ENCODE assay signal across 11 cellular contexts in the genomic region with DNA sequence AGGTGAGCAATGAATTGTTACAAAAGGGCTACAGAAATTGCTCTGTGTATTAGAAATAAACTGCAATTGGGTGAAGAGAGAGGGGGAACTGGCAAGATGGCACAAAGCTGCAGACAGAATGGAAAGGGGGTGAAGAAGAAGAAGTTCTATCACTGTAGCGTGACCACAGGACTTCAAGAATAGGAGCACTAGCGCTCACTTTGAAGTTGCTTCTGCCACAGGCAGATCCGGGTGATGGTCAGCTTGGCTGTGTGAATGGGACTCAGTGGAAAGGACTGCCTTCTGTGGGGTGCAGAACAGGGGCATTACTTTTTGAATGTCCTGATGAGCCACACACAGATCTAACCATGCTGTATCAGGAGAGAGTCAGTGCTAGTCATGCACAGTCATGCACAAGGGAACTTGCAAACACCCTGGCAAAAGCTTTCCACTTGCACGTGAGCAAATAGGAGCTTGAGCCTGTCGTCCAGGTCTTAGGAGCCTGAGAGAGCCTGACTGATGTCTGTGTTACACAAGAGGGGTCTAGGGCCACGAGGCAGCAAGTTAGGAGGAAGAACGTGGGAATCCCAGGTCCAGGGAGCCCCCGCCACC. TPM values are rescaled to one million over a fixed set of nuclear protein-coding genes. Genes with fewer than 3 reads are reported as not detected.
A peak's percentile ranks its signal among the peaks of the same experiment; 100 is the strongest.
DNase-seq lines count a peak whose midpoint lies in the region; ATAC-seq, FAIRE-seq and TF ChIP-seq lines count a peak whose summit lies in the region.
"Had no signal": no experiment of that assay in that cellular context is flagged by ENCODE, and none has a peak within 500 bp of the region (broad histone marks: within the 10 kb centered on the region; RNA-seq: fewer than 3 reads in every experiment).

No MANE protein-coding gene starts in this region.

- no peak overlapping the region for H2AFZ ChIP-seq in DND-41 (ENCODE audit: low read depth, low read length)
- no peak overlapping the region for H2AFZ ChIP-seq in IMR-90 (replicated peaks; ENCODE audit: low read length, poor library complexity)

- H3K23ac ChIP-seq in IMR-90 (ENCODE audit: low read depth, low read length): no peak overlapping the region

- intact Hi-C loops in IMR-90 (cut with micrococcal nuclease): loop anchor here (5.0 to 10.0 kb wide), 2 partner anchors 178 to 295 kb away; no protein-coding TSS in a partner anchor
- intact Hi-C loops in mucosa of descending colon (cut with DNase I, micrococcal nuclease): no loop called here
- intact Hi-C loops in dorsolateral prefrontal cortex (cut with DNase I): loop anchor here (10.0 kb wide), 2 partner anchors 218 to 338 kb away; a partner anchor contains a TSS
- intact Hi-C loops in activated naive CD4-positive, alpha-beta T cell treated with anti-CD3 and anti-CD28 coated beads for 36 hours (cut with micrococcal nuclease): loop anchor here (1.0 to 5.0 kb wide), 8 partner anchors 50 to 293 kb away; a partner anchor contains a TSS
- intact Hi-C loops in pancreas (cut with DNase I): loop anchor here in 1 of 3 donors (10.0 kb wide), 1 partner anchor 298 kb away; no protein-coding TSS in a partner anchor

- no peak overlapping the region for H3K18ac ChIP-seq in IMR-90 (ENCODE audit: low read depth, low read length)

- no peaks in the 10 kb centered on the region for H3K27me3 Mint-ChIP-seq in activated CD8-positive, alpha-beta T cell treated with anti-CD3 and anti-CD28 coated beads, Interleukin-2, amount 10 ng/mL, durations not matched to agents 7 days and 5 days (ENCODE audit: low read depth)
- H3K27me3 Mint-ChIP-seq in activated naive CD4-positive, alpha-beta T cell treated with anti-CD3 and anti-CD28 coated beads for 36 hours (ENCODE audit: low read depth): peaks cover 4% of the 10 kb centered on the region

- H3K79me1 ChIP-seq in IMR-90 (ENCODE audit: low read depth in 1 of 2, low read length in 2 of 2): no peaks in the 10 kb centered on the region

- no peak overlapping the region for H2BK5ac ChIP-seq in IMR-90 (ENCODE audit: low read depth, low read length, poor library complexity, severe bottlenecking)

- no peak for TF ChIP-seq POLR2A in IMR-90 (IDR thresholded peaks at IDR 0.05; ENCODE audit: low read depth, low read length)

- no peak overlapping the region for H2AK9ac ChIP-seq in IMR-90 (replicated peaks; ENCODE audit: low read depth, low read length, poor library complexity)

- 66% methylated on average over 7 of the region's 8 CpGs; no CpG with 5 or more reads in 1 of the 2 experiments for WGBS in IMR-90 (ENCODE audit: extremely low coverage in 2 of 2, insufficient read length in 1 of 2), 2 experiments
- WGBS in pancreas, 2 donors: 62 to 69% methylated on average over 8 of the region's 8 CpGs

- no peak overlapping the region for H4K5ac ChIP-seq in IMR-90 (ENCODE audit: low read depth, low read length)

- H3K9ac ChIP-seq in DND-41 (ENCODE audit: low read depth, low read length) (no peak overlapping the region), IMR-90 (ENCODE audit: low read depth, low read length) (no peak overlapping the region)

- CTCF ChIA-PET in IMR-90 (lab: Yijun Ruan, JAX): interaction anchor here (0.5 to 2.1 kb wide), 9 partner anchors 9 to 263 kb away, joined by 3 to 8 read pairs (median 3); no protein-coding TSS in a partner anchor
- CTCF ChIA-PET in activated CD8-positive, alpha-beta T cell treated with anti-CD3 and anti-CD28 coated beads, Interleukin-2, amount 10 ng/mL, durations not matched to agents 7 days and 5 days (lab: Charles Lee): interaction anchor here (0.7 to 5.7 kb wide), 67 partner anchors 9 to 356 kb away, joined by 3 to 82 read pairs (median 4); a partner anchor contains a TSS
- CTCF ChIA-PET in activated naive CD4-positive, alpha-beta T cell treated with anti-CD3 and anti-CD28 coated beads for 36 hours (lab: Charles Lee): interaction anchor here (0.6 to 3.0 kb wide), 44 partner anchors 10 to 364 kb away, joined by 3 to 33 read pairs (median 4); no protein-coding TSS in a partner anchor

- H3K79me2 ChIP-seq in DND-41 (ENCODE audit: insufficient read depth, low read length): no peaks in the 10 kb centered on the region

- no peak overlapping the region for H2BK120ac ChIP-seq in IMR-90 (ENCODE audit: low read depth, low read length)

- no peak for TF ChIP-seq RAD21 in IMR-90 (IDR thresholded peaks at IDR 0.05; ENCODE audit: low read length)

- peaks cover 47% of the 10 kb centered on the region for H3K4me1 Mint-ChIP-seq in activated CD8-positive, alpha-beta T cell treated with anti-CD3 and anti-CD28 coated beads, Interleukin-2, amount 10 ng/mL, durations not matched to agents 7 days and 5 days (ENCODE audit: low read depth)
- peaks cover 29% of the 10 kb centered on the region for H3K4me1 Mint-ChIP-seq in activated naive CD4-positive, alpha-beta T cell treated with anti-CD3 and anti-CD28 coated beads for 36 hours (ENCODE audit: low read depth)

- no peak overlapping the region for H3K56ac ChIP-seq in IMR-90 (ENCODE audit: extremely low read depth, insufficient read depth, low read length)

- ATAC-seq in DND-41 (ENCODE audit: insufficient read depth, low read depth) (peak; percentile 20; the same call in 2 of the 3 replicates), IMR-90 (ENCODE audit: low read depth) (peak; percentile 58), mucosa of descending colon (peak; percentile 21), pancreas (no peak)
- ATAC-seq in activated CD8-positive, alpha-beta T cell treated with anti-CD3 and anti-CD28 coated beads, Interleukin-2, amount 10 ng/mL, durations not matched to agents 7 days and 5 days: no peak

- H3K27ac ChIP-seq in DND-41 (ENCODE audit: low read length) (no peak overlapping the region), IMR-90 (ENCODE audit: insufficient read depth, low read length) (no peak overlapping the region), dorsolateral prefrontal cortex (no peak overlapping the region), pancreas (no peak overlapping the region)
- H3K27ac ChIP-seq: ascending aorta had no signal

- no peak overlapping the region for H3K4me2 ChIP-seq in DND-41 (ENCODE audit: insufficient read depth, low read length)
- no peak overlapping the region for H3K4me2 ChIP-seq in IMR-90 (ENCODE audit: low read depth, low read length)

- H3K27me3 ChIP-seq in DND-41 (ENCODE audit: insufficient read depth, low read length, poor library complexity): no peaks in the 10 kb centered on the region
- peaks cover 19% of the 10 kb centered on the region for H3K27me3 ChIP-seq in IMR-90 (ENCODE audit: control insufficient read depth, insufficient read depth, low read length)
- no peaks in the 10 kb centered on the region for H3K27me3 ChIP-seq in dorsolateral prefrontal cortex
- no peaks in the 10 kb centered on the region for H3K27me3 ChIP-seq in pancreas
- H3K27me3 ChIP-seq: ascending aorta had no signal

- BruUV-seq in IMR-90 (replicated peaks; lab: Mats Ljungman, UMichigan): no TSS peak

- no peak overlapping the region for H4K8ac ChIP-seq in IMR-90 (ENCODE audit: low read depth in 2 of 2, low read length in 2 of 2)

- dilution Hi-C loops in IMR-90 (cut with HindIII; ENCODE audit: low sequenced_read_pairs, unreplicated experiment): no loop called here

- H3K9me3 ChIP-seq in DND-41 (ENCODE audit: insufficient read depth, low read length, severe bottlenecking): no peaks in the 10 kb centered on the region
- H3K9me3 ChIP-seq in IMR-90 (ENCODE audit: control insufficient read depth, insufficient read depth, low read length): no peaks in the 10 kb centered on the region
- H3K9me3 ChIP-seq in mucosa of descending colon: no peaks in the 10 kb centered on the region
- no peaks in the 10 kb centered on the region for H3K9me3 ChIP-seq in pancreas
- H3K9me3 ChIP-seq: ascending aorta had no signal

- H3K4ac ChIP-seq in IMR-90 (ENCODE audit: low read depth, low read length): no peak overlapping the region

- H3K36me3 Mint-ChIP-seq in activated CD8-positive, alpha-beta T cell treated with anti-CD3 and anti-CD28 coated beads, Interleukin-2, amount 10 ng/mL, durations not matched to agents 7 days and 5 days (ENCODE audit: low read depth): no peaks in the 10 kb centered on the region
- no peaks in the 10 kb centered on the region for H3K36me3 Mint-ChIP-seq in activated naive CD4-positive, alpha-beta T cell treated with anti-CD3 and anti-CD28 coated beads for 36 hours (ENCODE audit: low read depth)

- no peak overlapping the region for H3K14ac ChIP-seq in IMR-90 (replicated peaks; ENCODE audit: low read depth, low read length)

- no peak overlapping the region for H2AK5ac ChIP-seq in IMR-90 (ENCODE audit: low read depth, low read length)

- H3K4me1 ChIP-seq in DND-41 (ENCODE audit: insufficient read depth, low read length) (no peaks in the 10 kb centered on the region), IMR-90 (ENCODE audit: control insufficient read depth, insufficient read depth, low read length) (peaks cover 1% of the 10 kb centered on the region; the same call in 1 of the 2 replicates), mucosa of descending colon (ENCODE audit: low read depth) (peaks cover 5% of the 10 kb centered on the region), pancreas (no peaks in the 10 kb centered on the region)

- in situ Hi-C loops in IMR-90 (cut with MboI; ENCODE audit: low sequenced_read_pairs): loop anchor here (10.0 kb wide), 1 partner anchor 188 kb away; no protein-coding TSS in a partner anchor
- in situ Hi-C loops in ACHN (cut with HindIII; ENCODE audit: low pct_ligation_motif_present, low pct_unique_long_range_greater_than_20kb, low sequenced_read_pairs): no loop called here

- POLR2A ChIA-PET in IMR-90 (lab: Charles Lee; ENCODE audit: unreplicated experiment): no interaction called here
- POLR2A ChIA-PET in activated CD8-positive, alpha-beta T cell treated with anti-CD3 and anti-CD28 coated beads, Interleukin-2, amount 10 ng/mL, durations not matched to agents 7 days and 5 days (lab: Charles Lee): interaction anchor here (0.8 kb wide), 1 partner anchor 36 kb away, joined by 3 read pairs; no protein-coding TSS in a partner anchor

- no peak for DNase-seq in DND-41
- peak; percentile 54 for DNase-seq in IMR-90
- no peak for DNase-seq in activated CD8-positive, alpha-beta T cell treated with anti-CD3 and anti-CD28 coated beads, Interleukin-2, amount 10 ng/mL, durations not matched to agents 7 days and 5 days
- no peak for DNase-seq in mucosa of descending colon
- DNase-seq in dorsolateral prefrontal cortex: no peak
- DNase-seq in activated naive CD4-positive, alpha-beta T cell treated with anti-CD3 and anti-CD28 coated beads for 36 hours: no peak
- DNase-seq in pancreas: no peak
- no peak for DNase-seq in ACHN
- DNase-seq: DMS79 had no signal

- no peaks in the 10 kb centered on the region for H3K36me3 ChIP-seq in DND-41 (ENCODE audit: insufficient read depth, low read length)
- H3K36me3 ChIP-seq in IMR-90 (ENCODE audit: control insufficient read depth, insufficient read depth, low read length): no peaks in the 10 kb centered on the region
- no peaks in the 10 kb centered on the region for H3K36me3 ChIP-seq in mucosa of descending colon (ENCODE audit: low read depth)
- no peaks in the 10 kb centered on the region for H3K36me3 ChIP-seq in pancreas
- H3K36me3 ChIP-seq: ascending aorta had no signal

- H2BK20ac ChIP-seq in IMR-90 (ENCODE audit: low read depth, low read length): no peak overlapping the region

- no peak for FAIRE-seq in pancreas (lab: Jason Lieb, UNC)

- H4K91ac ChIP-seq in IMR-90 (ENCODE audit: insufficient read depth, low read depth, low read length): no peak overlapping the region

- H3K4me3 ChIP-seq in DND-41 (ENCODE audit: low read depth in 1 of 2, low read length in 2 of 2): no peak overlapping the region
- H3K4me3 ChIP-seq in IMR-90 (ENCODE audit: insufficient read depth, low read depth, low read length): no peak overlapping the region
- no peak overlapping the region for H3K4me3 ChIP-seq in mucosa of descending colon
- peak overlapping the region in 3 of 59 donors; percentile 4 to 23 (median 8) for H3K4me3 ChIP-seq in dorsolateral prefrontal cortex
- H3K4me3 ChIP-seq in pancreas: no peak overlapping the region
- H3K4me3 ChIP-seq: ascending aorta had no signal

- peak overlapping the region; percentile 48 for H3K27ac Mint-ChIP-seq in activated CD8-positive, alpha-beta T cell treated with anti-CD3 and anti-CD28 coated beads, Interleukin-2, amount 10 ng/mL, durations not matched to agents 7 days and 5 days
- H3K27ac Mint-ChIP-seq in activated naive CD4-positive, alpha-beta T cell treated with anti-CD3 and anti-CD28 coated beads for 36 hours: no peak overlapping the region

- no peak overlapping the region for H2BK15ac ChIP-seq in IMR-90 (ENCODE audit: low read depth, low read length)

- no peak for TF ChIP-seq CTCF in DND-41 (IDR thresholded peaks at IDR 0.05; ENCODE audit: borderline replicate concordance, extremely low read depth, low read length, poor library complexity, severe bottlenecking)
- TF ChIP-seq CTCF in IMR-90 (conservative IDR thresholded peaks at IDR 0.05; ENCODE audit: low read depth, low read length): no peak
- TF ChIP-seq CTCF in mucosa of descending colon (IDR thresholded peaks at IDR 0.05): no peak
- TF ChIP-seq CTCF in dorsolateral prefrontal cortex (IDR thresholded peaks at IDR 0.05 in 54 of 56, conservative IDR thresholded peaks at IDR 0.05 in 2 of 56; ENCODE audit: low read depth in 1 of 56, partially characterized antibody in 56 of 56): peak in 12 of 56 donors; percentile 5 to 46 (median 22)
- TF ChIP-seq CTCF in pancreas (IDR thresholded peaks at IDR 0.05): no peak

- H3K9me1 ChIP-seq in IMR-90 (ENCODE audit: insufficient read depth, low read length): peaks cover 3% of the 10 kb centered on the region; the same call in 1 of the 2 replicates

- no peaks in the 10 kb centered on the region for H4K20me1 ChIP-seq in DND-41 (ENCODE audit: insufficient read depth, low read length)
- no peaks in the 10 kb centered on the region for H4K20me1 ChIP-seq in IMR-90 (ENCODE audit: insufficient read depth, low read length)

- no peaks in the 10 kb centered on the region for H3K9me3 Mint-ChIP-seq in activated CD8-positive, alpha-beta T cell treated with anti-CD3 and anti-CD28 coated beads, Interleukin-2, amount 10 ng/mL, durations not matched to agents 7 days and 5 days (ENCODE audit: insufficient read depth)
- no peaks in the 10 kb centered on the region for H3K9me3 Mint-ChIP-seq in activated naive CD4-positive, alpha-beta T cell treated with anti-CD3 and anti-CD28 coated beads for 36 hours

- no peak overlapping the region for H3K4me3 Mint-ChIP-seq in activated CD8-positive, alpha-beta T cell treated with anti-CD3 and anti-CD28 coated beads, Interleukin-2, amount 10 ng/mL, durations not matched to agents 7 days and 5 days
- H3K4me3 Mint-ChIP-seq in activated naive CD4-positive, alpha-beta T cell treated with anti-CD3 and anti-CD28 coated beads for 36 hours: no peak overlapping the region

RNA-seq across cellular contexts. Expression of a gene that starts 16.3 kb away (rescaled TPM):
- not detected in 2 replicates for total RNA-seq in IMR-90 (2012; rRNA removed)
- not detected in 2 replicates for polyA plus RNA-seq in IMR-90 (2012; rRNA removed)
- not detected in 2 replicates for polyA plus RNA-seq in IMR-90 (2012; cell fraction: cytosol; rRNA removed)
- not detected in 2 replicates for polyA plus RNA-seq in IMR-90 (2012; cell fraction: nucleus; rRNA removed; ENCODE audit: low replicate concordance)
- under 1 TPM in 1 of 2 experiments, not detected in 1; 0.71 TPM for total RNA-seq in activated CD8-positive, alpha-beta T cell treated with anti-CD3 and anti-CD28 coated beads, Interleukin-2, amount 10 ng/mL, durations not matched to agents 7 days and 5 days
- total RNA-seq in mucosa of descending colon: not detected
- not detected for total RNA-seq in dorsolateral prefrontal cortex
- not detected for total RNA-seq in activated naive CD4-positive, alpha-beta T cell treated with anti-CD3 and anti-CD28 coated beads for 36 hours
- not detected for total RNA-seq in pancreas
- not detected for polyA plus RNA-seq in pancreas
- total RNA-seq: ascending aorta, SK-MEL-5 had no signal

RNA-seq across cellular contexts. Expression of a gene that starts 29.7 kb away (rescaled TPM):
- total RNA-seq in IMR-90 (2012; rRNA removed): 5.2 and 13.3 TPM in 2 replicates
- polyA plus RNA-seq in IMR-90 (2012; rRNA removed): 6.2 and 7.2 TPM in 2 replicates
- polyA plus RNA-seq in IMR-90 (2012; cell fraction: cytosol; rRNA removed): 1.2 and 1.5 TPM in 2 replicates
- polyA plus RNA-seq in IMR-90 (2012; cell fraction: nucleus; rRNA removed; ENCODE audit: low replicate concordance): 1.7 and 11.9 TPM in 2 replicates
- 10 to 100 TPM; 30.4 to 34.5 TPM for total RNA-seq in activated CD8-positive, alpha-beta T cell treated with anti-CD3 and anti-CD28 coated beads, Interleukin-2, amount 10 ng/mL, durations not matched to agents 7 days and 5 days
- total RNA-seq in mucosa of descending colon: 10 to 100 TPM; 35.3 to 43.8 (median 36.1) TPM
- 10 to 100 TPM; 35.0 to 63.2 (median 46.2) TPM for total RNA-seq in dorsolateral prefrontal cortex
- total RNA-seq in activated naive CD4-positive, alpha-beta T cell treated with anti-CD3 and anti-CD28 coated beads for 36 hours: 10 to 100 TPM; 39.1 to 42.4 TPM
- total RNA-seq in pancreas: 10 to 100 TPM; 11.3 to 21.1 (median 17.1) TPM
- polyA plus RNA-seq in pancreas: 1 to 10 TPM; 5.9 to 7.8 TPM

RNA-seq across cellular contexts. Expression of a gene that starts 36.5 kb away (rescaled TPM):
- total RNA-seq in IMR-90 (2012; rRNA removed): 6.9 and 11.1 TPM in 2 replicates
- 16.5 and 18.9 TPM in 2 replicates for polyA plus RNA-seq in IMR-90 (2012; rRNA removed)
- polyA plus RNA-seq in IMR-90 (2012; cell fraction: cytosol; rRNA removed): 13.2 and 15.9 TPM in 2 replicates
- 25.7 and 30.6 TPM in 2 replicates for polyA plus RNA-seq in IMR-90 (2012; cell fraction: nucleus; rRNA removed; ENCODE audit: low replicate concordance)
- 100 to 1,000 TPM; 221 to 228 TPM for total RNA-seq in activated CD8-positive, alpha-beta T cell treated with anti-CD3 and anti-CD28 coated beads, Interleukin-2, amount 10 ng/mL, durations not matched to agents 7 days and 5 days
- 100 to 1,000 TPM in 2 of 3 donors, 10 to 100 TPM in 1; 89.4 to 172 (median 143) TPM for total RNA-seq in mucosa of descending colon
- total RNA-seq in dorsolateral prefrontal cortex: 10 to 100 TPM in 39 of 120 experiments, 1 to 10 TPM in 81; 2.5 to 38.3 (median 8.3) TPM
- 10 to 100 TPM; 84.3 to 88.4 TPM for total RNA-seq in activated naive CD4-positive, alpha-beta T cell treated with anti-CD3 and anti-CD28 coated beads for 36 hours
- total RNA-seq in pancreas: 10 to 100 TPM in 4 of 6 donors, 1 to 10 TPM in 2; 7.0 to 28.0 (median 11.1) TPM
- polyA plus RNA-seq in pancreas: 10 to 100 TPM in 1 of 2 donors, 1 to 10 TPM in 1; 8.5 to 30.8 TPM

Comparison
In these comparisons a context has a peak if more than half of its experiments do, and no peak if none do; other contexts are left out.
1. ATAC-seq: peak in DND-41 (single experiment), IMR-90 (single experiment) and mucosa of descending colon (single experiment); none in activated CD8-positive, alpha-beta T cell treated with anti-CD3 and anti-CD28 coated beads, Interleukin-2, amount 10 ng/mL, durations not matched to agents 7 days and 5 days (single experiment) and pancreas (0 of 4).
2. intact Hi-C loops: an anchor here in IMR-90 (5.0 to 10.0 kb wide), dorsolateral prefrontal cortex (10.0 kb wide) and activated naive CD4-positive, alpha-beta T cell treated with anti-CD3 and anti-CD28 coated beads for 36 hours (1.0 to 5.0 kb wide); none called in mucosa of descending colon.